Comparison of ENCODE assay signal across 9 cellular contexts in the genomic region with DNA sequence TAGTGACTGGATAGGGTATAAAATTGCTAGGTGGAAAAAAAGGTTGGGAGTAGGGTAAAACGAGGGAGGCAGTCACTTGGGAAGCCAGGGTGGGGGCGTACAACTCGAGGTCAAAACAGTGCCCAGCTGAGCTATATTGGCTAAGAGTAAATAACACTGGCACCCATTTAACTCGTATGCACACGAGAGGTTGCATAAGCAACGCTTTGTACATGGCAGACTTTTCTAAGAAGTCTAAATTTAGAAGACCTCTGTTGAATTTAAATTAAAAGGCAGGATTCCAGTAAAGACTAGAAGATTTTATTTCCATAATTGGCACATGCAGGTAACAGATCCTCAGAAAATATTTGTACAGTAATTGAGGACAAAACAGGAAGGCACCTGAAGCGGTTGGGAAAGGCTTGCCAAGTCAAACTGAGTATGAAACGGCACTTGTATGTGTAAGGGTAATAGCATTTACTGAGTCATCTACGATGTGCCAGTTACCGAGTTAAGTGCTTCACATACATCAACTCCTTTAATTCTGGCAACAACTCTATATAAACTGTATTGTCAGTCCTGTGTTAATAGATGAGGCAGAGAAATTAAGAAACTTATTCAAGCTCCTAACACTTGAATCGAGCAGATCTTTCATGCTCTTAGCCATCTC. TPM values are rescaled to one million over a fixed set of nuclear protein-coding genes. Genes with fewer than 3 reads are reported as not detected.
DNase-seq lines count a peak whose midpoint lies in the region; ATAC-seq, FAIRE-seq and TF ChIP-seq lines count a peak whose summit lies in the region.
"Had no signal": no experiment of that assay in that cellular context is flagged by ENCODE, and none has a peak within 500 bp of the region (broad histone marks: within the 10 kb centered on the region; RNA-seq: fewer than 3 reads in every experiment).

No MANE protein-coding gene starts in this region.

- H3K4me2 ChIP-seq in SU-DHL-6 (ENCODE audit: low read depth, low read length, poor library complexity, severe bottlenecking) = peak overlapping the region; percentile 73

- no peak overlapping the region for H2AFZ ChIP-seq in SU-DHL-6 (ENCODE audit: low read depth, low read length, severe bottlenecking)

- in situ Hi-C loops in KBM-7 (cut with MboI; ENCODE audit: low pct_unique_long_range_greater_than_20kb, low sequenced_read_pairs) = no loop called here

- H3K27me3 ChIP-seq in CD4-positive, alpha-beta T cell (ENCODE audit: control insufficient read depth, insufficient read depth, low read length) = no peaks in the 10 kb centered on the region
- H3K27me3 ChIP-seq in HUES64 (ENCODE audit: insufficient read depth, low read length) (no peaks in the 10 kb centered on the region), SU-DHL-6 (ENCODE audit: low read length) (no peaks in the 10 kb centered on the region)
- H3K27me3 ChIP-seq: upper lobe of left lung had no signal

- H3K27ac Mint-ChIP-seq in CD4-positive, alpha-beta T cell = peak overlapping the region; percentile 96

- H3K9ac ChIP-seq in HUES64 (ENCODE audit: low read depth, low read length) = no peak overlapping the region
- no peak overlapping the region; the same call in 1 of the 2 replicates for H3K9ac ChIP-seq in SU-DHL-6 (ENCODE audit: low read length)

- H3K9me3 Mint-ChIP-seq in CD4-positive, alpha-beta T cell = no peaks in the 10 kb centered on the region

- TF ChIP-seq CTCF in CD4-positive, alpha-beta T cell (IDR thresholded peaks at IDR 0.05) = no peak
- no peak for TF ChIP-seq CTCF in SU-DHL-6 (IDR thresholded peaks at IDR 0.05; ENCODE audit: insufficient read depth, low read length, poor library complexity, severe bottlenecking)

- H3K36me3 Mint-ChIP-seq in CD4-positive, alpha-beta T cell (ENCODE audit: low read depth) = peaks cover 20% of the 10 kb centered on the region

- H3K36me3 ChIP-seq in HUES64 (ENCODE audit: insufficient read depth, low read length) (no peaks in the 10 kb centered on the region; the same call in 1 of the 2 replicates), SU-DHL-6 (ENCODE audit: low read length) (peaks cover 5% of the 10 kb centered on the region; the same call in 1 of the 2 replicates)
- H3K36me3 ChIP-seq: upper lobe of left lung had no signal

- WGBS in HUES64 = 89% methylated on average over 9 of the region's 11 CpGs

- peaks cover 60% of the 10 kb centered on the region for H3K4me1 Mint-ChIP-seq in CD4-positive, alpha-beta T cell (ENCODE audit: low read depth)

- H3K4me3 ChIP-seq in HUES64 (ENCODE audit: low read length) (peak overlapping the region; percentile 77; the same call in 1 of the 2 replicates), SU-DHL-6 (ENCODE audit: insufficient read depth, low read length, poor library complexity, severe bottlenecking) (no peak overlapping the region)

- peaks cover 10% of the 10 kb centered on the region for H3K4me1 ChIP-seq in HUES64 (ENCODE audit: insufficient read depth, low read length)

- no peak overlapping the region for H3K27ac ChIP-seq in CD4-positive, alpha-beta T cell (ENCODE audit: low read depth, low read length)
- H3K27ac ChIP-seq in HUES64 (ENCODE audit: low read depth, low read length) (no peak overlapping the region), SU-DHL-6 (ENCODE audit: low read depth, low read length) (no peak overlapping the region)

- intact Hi-C loops in CD4-positive, alpha-beta T cell (cut with DNase I, micrococcal nuclease) = loop anchor here (5.0 to 10.0 kb wide), 6 partner anchors 37 to 685 kb away; a partner anchor contains a TSS

- peak overlapping the region; percentile 90 for H3K4me3 Mint-ChIP-seq in CD4-positive, alpha-beta T cell

- CTCF ChIA-PET in CD4-positive, alpha-beta T cell (lab: Charles Lee) = interaction anchor here (0.9 to 3.8 kb wide), 4 partner anchors 11 to 94 kb away, joined by 3 to 21 read pairs (median 7); no protein-coding TSS in a partner anchor

- DNase-seq in CD4-positive, alpha-beta T cell = no peak
- DNase-seq in iris pigment epithelial cell (ENCODE audit: low read depth) (peak; percentile 75), KBM-7 (no peak), frontal cortex (ENCODE audit: low spot score in 2 of 2) (no peak)

- no peaks in the 10 kb centered on the region for H3K9me3 ChIP-seq in CD4-positive, alpha-beta T cell (ENCODE audit: control insufficient read depth, low read length)
- no peaks in the 10 kb centered on the region for H3K9me3 ChIP-seq in HUES64 (ENCODE audit: insufficient read depth, low read depth, low read length)
- no peaks in the 10 kb centered on the region for H3K9me3 ChIP-seq in SU-DHL-6 (ENCODE audit: insufficient read depth, low read length)
- H3K9me3 ChIP-seq: upper lobe of left lung had no signal

- H3K27me3 Mint-ChIP-seq in CD4-positive, alpha-beta T cell = no peaks in the 10 kb centered on the region

- H4K20me1 ChIP-seq in SU-DHL-6 (ENCODE audit: low read depth, low read length) = 0 out of 2 replicates have a peak, but pooled peaks cover 8% of the 10 kb centered on the region

- ATAC-seq in CD4-positive, alpha-beta T cell (ENCODE audit: poor library complexity) = no peak
- ATAC-seq in GM18517 (IDR thresholded peaks at IDR 0.05; ENCODE audit: unreplicated experiment) = no peak
- no peak for ATAC-seq in HG03469 (IDR thresholded peaks at IDR 0.05; ENCODE audit: unreplicated experiment)

- H3K79me2 ChIP-seq in SU-DHL-6 (ENCODE audit: insufficient read depth, low read length) = peaks cover 29% of the 10 kb centered on the region; the same call in 1 of the 2 replicates

- POLR2A ChIA-PET in CD4-positive, alpha-beta T cell (lab: Charles Lee) = interaction anchor here (0.6 to 7.9 kb wide), 14 partner anchors 10 to 136 kb away, joined by 3 to 270 read pairs (median 9); a partner anchor contains a TSS

- peaks cover 14% of the 10 kb centered on the region for H3F3A ChIP-seq in SU-DHL-6 (ENCODE audit: insufficient read depth)

- H3K9me2 ChIP-seq in SU-DHL-6 (replicated peaks; ENCODE audit: insufficient read depth, low read length) = no peaks in the 10 kb centered on the region

- FAIRE-seq in frontal cortex (lab: Jason Lieb, UNC) = no peak

RNA-seq across cellular contexts. Expression of a gene that starts 1.4 kb away (rescaled TPM):
- total RNA-seq in CD4-positive, alpha-beta T cell = 10 to 100 TPM; 82.3 to 84.5 TPM
- 11.5 TPM for polyA plus RNA-seq in HUES64 (2013, experiment 1 of 2)
- polyA plus RNA-seq in HUES64 (2013, experiment 2 of 2) = 12.4 TPM
- total RNA-seq in frontal cortex = 26.9 TPM

RNA-seq across cellular contexts. Expression of a gene that starts 41.0 kb away (rescaled TPM):
- total RNA-seq in CD4-positive, alpha-beta T cell = under 1 TPM; 0.25 TPM
- polyA plus RNA-seq in HUES64 (2013, experiment 1 of 2) = 1.7 TPM
- polyA plus RNA-seq in HUES64 (2013, experiment 2 of 2) = 1.3 TPM
- not detected for total RNA-seq in frontal cortex
